In genomic region chr3:28151608-28152228, GRCh38 we compare ENCODE assay signal across 1 cellular context.
TF ChIP-seq lines count a peak whose summit lies in the region.

No MANE protein-coding gene starts in this region.

TF ChIP-seq in GM23338, 12 proteins besides CTCF, POLR2A, EP300 and RAD21 (continued from another document):
- no peak for TF ChIP-seq REST (IDR thresholded peaks at IDR 0.05; ENCODE audit: unreplicated experiment)
TF ChIP-seq in GM23338: peak in this region for 0.
